In the genomic region with DNA sequence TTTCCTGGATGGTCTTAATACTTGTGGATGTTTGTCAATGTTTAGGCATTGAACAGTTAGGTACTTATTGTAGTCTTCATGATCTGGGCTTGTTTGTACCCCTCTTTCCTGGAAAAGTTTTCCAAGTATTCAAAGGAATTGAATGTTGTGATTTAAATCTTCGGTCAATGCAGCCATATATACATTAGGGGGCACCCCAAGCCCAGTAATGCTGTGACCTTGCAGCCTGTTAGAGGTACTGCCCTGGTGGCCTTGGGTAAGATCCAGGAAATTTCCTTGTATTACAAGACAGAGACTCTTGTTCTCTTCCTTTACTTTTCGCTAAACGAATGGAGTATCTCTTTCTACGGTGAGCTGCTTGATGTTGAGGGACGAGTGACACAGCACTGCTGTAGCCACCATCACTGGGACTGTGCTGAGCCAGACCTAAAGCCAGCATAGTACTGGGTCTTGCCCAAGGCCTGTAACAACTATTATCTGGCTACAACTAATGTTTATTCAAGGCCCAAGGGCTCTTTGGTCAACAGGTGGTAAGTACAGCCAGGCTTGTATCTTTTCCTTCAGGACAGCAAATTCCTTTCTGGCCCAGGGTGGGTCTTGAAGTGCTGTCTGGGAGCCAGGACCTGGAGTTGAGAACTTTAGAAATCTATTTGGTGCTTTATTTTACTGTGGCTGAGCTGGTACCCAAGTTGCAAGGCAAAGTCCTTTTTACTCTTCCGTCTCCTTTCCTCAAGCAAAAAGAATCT, we compare ENCODE assay signal across 9 cellular contexts.
DNase-seq lines count a peak whose midpoint lies in the region; ATAC-seq and TF ChIP-seq lines count a peak whose summit lies in the region.
"Had no signal": no experiment of that assay in that cellular context is flagged by ENCODE, and none has a peak within 500 bp of the region (broad histone marks: within the 10 kb centered on the region; RNA-seq: fewer than 3 reads in every experiment).

No MANE protein-coding gene starts in this region.

- H3K4me1 Mint-ChIP-seq in neural progenitor cell: no peaks in the 10 kb centered on the region
- H3K4me1 Mint-ChIP-seq in activated CD4-positive, alpha-beta T cell treated with anti-CD3 and anti-CD28 coated beads, Interleukin-2, amount 10 ng/mL, durations not matched to agents 7 days and 5 days: no peaks in the 10 kb centered on the region

- CTCF ChIA-PET in activated CD4-positive, alpha-beta T cell treated with anti-CD3 and anti-CD28 coated beads, Interleukin-2, amount 10 ng/mL, durations not matched to agents 7 days and 5 days (lab: Charles Lee): no interaction called here

- no peak overlapping the region for H3K4me2 ChIP-seq in neural progenitor cell

- H3K4me1 ChIP-seq in Peyer's patch (no peaks in the 10 kb centered on the region), neural progenitor cell (no peaks in the 10 kb centered on the region)

- H3K4me3 ChIP-seq in Peyer's patch: no peak overlapping the region
- no peak overlapping the region for H3K4me3 ChIP-seq in neural progenitor cell
- H3K4me3 ChIP-seq: K562 had no signal

- no peak overlapping the region for H3K27ac Mint-ChIP-seq in neural progenitor cell
- no peak overlapping the region for H3K27ac Mint-ChIP-seq in activated CD4-positive, alpha-beta T cell treated with anti-CD3 and anti-CD28 coated beads, Interleukin-2, amount 10 ng/mL, durations not matched to agents 7 days and 5 days

- no peaks in the 10 kb centered on the region for H3F3A ChIP-seq in neural progenitor cell (ENCODE audit: low read depth)

- H3K27me3 ChIP-seq in Peyer's patch (no peaks in the 10 kb centered on the region), neural progenitor cell (no peaks in the 10 kb centered on the region)

- H3K79me2 ChIP-seq in neural progenitor cell (ENCODE audit: low read depth): no peaks in the 10 kb centered on the region

- peak in 1 of 3 donors; percentile 72 for DNase-seq in Peyer's patch
- DNase-seq in neural progenitor cell (ENCODE audit: low spot score): peak; percentile 65
- DNase-seq in activated CD4-positive, alpha-beta T cell treated with anti-CD3 and anti-CD28 coated beads, Interleukin-2, amount 10 ng/mL, durations not matched to agents 7 days and 5 days: no peak
- DNase-seq in GOT3 (lab: John Stamatoyannopoulos, UW): no peak
- no peak for DNase-seq in T-helper 1 cell

- ATAC-seq in GM18867 (IDR thresholded peaks at IDR 0.05; ENCODE audit: unreplicated experiment) (peak; percentile 92), HG02798 (IDR thresholded peaks at IDR 0.05; ENCODE audit: poor library complexity, unreplicated experiment) (peak; percentile 81)
- no peak for ATAC-seq in activated CD4-positive, CD25-positive, alpha-beta regulatory T cell treated with anti-CD3 and anti-CD28 coated beads, Interleukin-2, amount 50 U/mL, for 24 hours
- ATAC-seq: K562 had no signal

- H3K9me3 ChIP-seq in Peyer's patch (no peaks in the 10 kb centered on the region), neural progenitor cell (ENCODE audit: low read depth) (no peaks in the 10 kb centered on the region)

- no peaks in the 10 kb centered on the region for H3K36me3 ChIP-seq in Peyer's patch
- H3K36me3 ChIP-seq in neural progenitor cell: no peaks in the 10 kb centered on the region

- peak overlapping the region; percentile 29 for H2AFZ ChIP-seq in neural progenitor cell (replicated peaks)

- H3K9ac ChIP-seq in neural progenitor cell: no peak overlapping the region

- no peaks in the 10 kb centered on the region for H3K36me3 Mint-ChIP-seq in neural progenitor cell
- no peaks in the 10 kb centered on the region for H3K36me3 Mint-ChIP-seq in activated CD4-positive, alpha-beta T cell treated with anti-CD3 and anti-CD28 coated beads, Interleukin-2, amount 10 ng/mL, durations not matched to agents 7 days and 5 days (ENCODE audit: low read depth)

- peaks cover 7% of the 10 kb centered on the region for H3K9me3 Mint-ChIP-seq in neural progenitor cell
- H3K9me3 Mint-ChIP-seq in activated CD4-positive, alpha-beta T cell treated with anti-CD3 and anti-CD28 coated beads, Interleukin-2, amount 10 ng/mL, durations not matched to agents 7 days and 5 days: no peaks in the 10 kb centered on the region

- no peak overlapping the region for H3K4me3 Mint-ChIP-seq in neural progenitor cell
- no peak overlapping the region for H3K4me3 Mint-ChIP-seq in activated CD4-positive, alpha-beta T cell treated with anti-CD3 and anti-CD28 coated beads, Interleukin-2, amount 10 ng/mL, durations not matched to agents 7 days and 5 days

- POLR2A ChIA-PET in activated CD4-positive, alpha-beta T cell treated with anti-CD3 and anti-CD28 coated beads, Interleukin-2, amount 10 ng/mL, durations not matched to agents 7 days and 5 days (lab: Charles Lee): no interaction called here

- no peaks in the 10 kb centered on the region for H3K27me3 Mint-ChIP-seq in neural progenitor cell (ENCODE audit: insufficient read depth, low read depth)
- H3K27me3 Mint-ChIP-seq in activated CD4-positive, alpha-beta T cell treated with anti-CD3 and anti-CD28 coated beads, Interleukin-2, amount 10 ng/mL, durations not matched to agents 7 days and 5 days: no peaks in the 10 kb centered on the region

- H4K20me1 ChIP-seq in neural progenitor cell (ENCODE audit: low read depth): no peaks in the 10 kb centered on the region

- TF ChIP-seq POLR2A in Peyer's patch (IDR thresholded peaks at IDR 0.05): no peak

- peak in 4 of 6 experiments; percentile 19 to 92 (median 76) for TF ChIP-seq CTCF in Peyer's patch (IDR thresholded peaks at IDR 0.05)
- peak; percentile 68 for TF ChIP-seq CTCF in neural progenitor cell (IDR thresholded peaks at IDR 0.05)

- peak overlapping the region in 1 of 4 donors; percentile 75 for H3K27ac ChIP-seq in Peyer's patch
- no peak overlapping the region for H3K27ac ChIP-seq in neural progenitor cell

Comparison
In these comparisons a context has a peak if more than half of its experiments do, and no peak if none do; other contexts are left out.
1. ATAC-seq: peak in GM18867 (single experiment) and HG02798 (single experiment); none in activated CD4-positive, CD25-positive, alpha-beta regulatory T cell treated with anti-CD3 and anti-CD28 coated beads, Interleukin-2, amount 50 U/mL, for 24 hours (0 of 2).